9 cellular contexts compared by ENCODE assay signal in the genomic region with DNA sequence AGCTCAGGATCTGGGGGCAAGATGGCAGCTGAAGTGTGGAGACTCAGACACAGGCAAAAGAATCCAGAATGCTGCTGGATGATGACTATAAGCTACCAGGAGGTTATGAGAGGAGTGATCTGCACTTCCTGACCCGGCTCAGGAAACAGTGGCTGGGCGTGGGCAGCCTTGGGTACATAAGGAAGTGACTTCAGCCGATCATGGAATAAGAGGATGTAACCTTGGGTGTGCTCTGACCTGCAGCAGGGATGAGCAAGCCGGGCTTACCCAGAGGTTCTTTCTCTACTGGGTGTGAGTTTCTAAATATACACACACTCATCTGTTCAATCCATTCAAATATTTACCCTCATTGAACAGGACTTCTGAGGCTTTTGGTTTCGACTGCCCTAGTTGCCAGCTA.
DNase-seq lines count a peak whose midpoint lies in the region; ATAC-seq and TF ChIP-seq lines count a peak whose summit lies in the region.
"Had no signal": no experiment of that assay in that cellular context is flagged by ENCODE, and none has a peak within 500 bp of the region (broad histone marks: within the 10 kb centered on the region; RNA-seq: fewer than 3 reads in every experiment).

No MANE protein-coding gene starts in this region.

- no peak for TF ChIP-seq CTCF in heart left ventricle (IDR thresholded peaks at IDR 0.05)

- H3K4me1 ChIP-seq in heart left ventricle, result peaks cover 22 to 96% (median 79%) of the 10 kb centered on the region in 12 donors

- no peak overlapping the region for H3K4me3 ChIP-seq in heart left ventricle

- peak overlapping the region; percentile 39 for H3K4me3 Mint-ChIP-seq in activated CD8-positive, alpha-beta T cell treated with anti-CD3 and anti-CD28 coated beads, Interleukin-2, amount 10 ng/mL, durations not matched to agents 7 days and 5 days

- peak overlapping the region; percentile 40 to 84 (median 69) for H3K27ac ChIP-seq in heart left ventricle
- H3K27ac ChIP-seq: KMS-11 had no signal

- WGBS in heart left ventricle, 4 donors, result 38 to 47% (median 44%) methylated on average over 5 of the region's 5 CpGs

- H3K36me3 Mint-ChIP-seq in activated CD8-positive, alpha-beta T cell treated with anti-CD3 and anti-CD28 coated beads, Interleukin-2, amount 10 ng/mL, durations not matched to agents 7 days and 5 days (ENCODE audit: low read depth), result peaks cover 37% of the 10 kb centered on the region

- TF ChIP-seq POLR2A in heart left ventricle (IDR thresholded peaks at IDR 0.05), result peak in 1 of 2 donors; percentile 36

- CTCF ChIA-PET in activated CD8-positive, alpha-beta T cell treated with anti-CD3 and anti-CD28 coated beads, Interleukin-2, amount 10 ng/mL, durations not matched to agents 7 days and 5 days (lab: Charles Lee), result interaction anchor here (0.6 to 3.0 kb wide), 7 partner anchors 14 to 115 kb away, joined by 3 to 16 read pairs (median 5); no protein-coding TSS in a partner anchor

- peaks cover 0 to 15% (median 0%) of the 10 kb centered on the region in 9 donors for H3K36me3 ChIP-seq in heart left ventricle

- intact Hi-C loops in heart left ventricle (cut with DNase I), result no loop called here

- no peaks in the 10 kb centered on the region for H3K9me3 ChIP-seq in heart left ventricle

- peaks cover 43% of the 10 kb centered on the region for H3K4me1 Mint-ChIP-seq in activated CD8-positive, alpha-beta T cell treated with anti-CD3 and anti-CD28 coated beads, Interleukin-2, amount 10 ng/mL, durations not matched to agents 7 days and 5 days (ENCODE audit: low read depth)

- peak overlapping the region; percentile 80 for H3K27ac Mint-ChIP-seq in activated CD8-positive, alpha-beta T cell treated with anti-CD3 and anti-CD28 coated beads, Interleukin-2, amount 10 ng/mL, durations not matched to agents 7 days and 5 days

- H3K27me3 ChIP-seq in heart left ventricle, result no peaks in the 10 kb centered on the region

- H3K9me3 Mint-ChIP-seq in activated CD8-positive, alpha-beta T cell treated with anti-CD3 and anti-CD28 coated beads, Interleukin-2, amount 10 ng/mL, durations not matched to agents 7 days and 5 days (ENCODE audit: insufficient read depth), result no peaks in the 10 kb centered on the region

- no peaks in the 10 kb centered on the region for H3K27me3 Mint-ChIP-seq in activated CD8-positive, alpha-beta T cell treated with anti-CD3 and anti-CD28 coated beads, Interleukin-2, amount 10 ng/mL, durations not matched to agents 7 days and 5 days (ENCODE audit: low read depth)

- POLR2A ChIA-PET in activated CD8-positive, alpha-beta T cell treated with anti-CD3 and anti-CD28 coated beads, Interleukin-2, amount 10 ng/mL, durations not matched to agents 7 days and 5 days (lab: Charles Lee), result interaction anchor here (0.7 kb wide), 1 partner anchor 10 kb away, joined by 3 read pairs; no protein-coding TSS in a partner anchor

- DNase-seq in HT1080 (ENCODE audit: low read depth) (peak; percentile 95), heart left ventricle (peak; percentile 66 to 85 (median 82)), cerebellar cortex (ENCODE audit: low spot score) (no peak)
- no peak for DNase-seq in activated CD8-positive, alpha-beta T cell treated with anti-CD3 and anti-CD28 coated beads, Interleukin-2, amount 10 ng/mL, durations not matched to agents 7 days and 5 days
- peak; percentile 41 for DNase-seq in stimulated activated CD4-positive, alpha-beta T cell treated with anti-CD3 and anti-CD28 coated beads, Interleukin-4, amount 100 ng/mL, for 1 hour
- no peak for DNase-seq in effector CD4-positive, alpha-beta T cell

- peak; percentile 69 for ATAC-seq in GM18520 (IDR thresholded peaks at IDR 0.05; ENCODE audit: unreplicated experiment)
- ATAC-seq in activated CD8-positive, alpha-beta T cell treated with anti-CD3 and anti-CD28 coated beads, Interleukin-2, amount 10 ng/mL, durations not matched to agents 7 days and 5 days, result peak; percentile 70
- peak; percentile 55 to 90 (median 82) for ATAC-seq in heart left ventricle
- no peak for ATAC-seq in GM18519 (IDR thresholded peaks at IDR 0.05; ENCODE audit: low FRiP score, unreplicated experiment)

Comparison
In these comparisons a context has a peak if more than half of its experiments do, and no peak if none do; other contexts are left out.
1. DNase-seq: peak in HT1080 (single experiment), heart left ventricle (5 of 5) and stimulated activated CD4-positive, alpha-beta T cell treated with anti-CD3 and anti-CD28 coated beads, Interleukin-4, amount 100 ng/mL, for 1 hour (single experiment); none in activated CD8-positive, alpha-beta T cell treated with anti-CD3 and anti-CD28 coated beads, Interleukin-2, amount 10 ng/mL, durations not matched to agents 7 days and 5 days (single experiment), effector CD4-positive, alpha-beta T cell (single experiment) and cerebellar cortex (single experiment).